Comparison of ENCODE assay signal across 1 cellular context in genomic region chr22:23088199-23088604, GRCh38.
TF ChIP-seq lines count a peak whose summit lies in the region.

No MANE protein-coding gene starts in this region.

TF ChIP-seq in K562, 482 proteins besides CTCF, POLR2A, EP300 and RAD21 (continued from another document):
- TF ChIP-seq, protein P1, sequence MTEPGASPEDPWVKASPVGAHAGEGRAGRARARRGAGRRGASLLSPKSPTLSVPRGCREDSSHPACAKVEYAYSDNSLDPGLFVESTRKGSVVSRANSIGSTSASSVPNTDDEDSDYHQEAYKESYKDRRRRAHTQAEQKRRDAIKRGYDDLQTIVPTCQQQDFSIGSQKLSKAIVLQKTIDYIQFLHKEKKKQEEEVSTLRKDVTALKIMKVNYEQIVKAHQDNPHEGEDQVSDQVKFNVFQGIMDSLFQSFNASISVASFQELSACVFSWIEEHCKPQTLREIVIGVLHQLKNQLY (CRISPR knock-in tag; conservative IDR thresholded peaks at IDR 0.05) = peak in 1 of 2 experiments; percentile 36; a peak in 2 of 4 replicates
